34 cellular contexts compared by ENCODE assay signal in genomic region chr2:177015526-177015925, GRCh38.
"Had no signal": no experiment of that assay in that cellular context is flagged by ENCODE, and none has a peak within 500 bp of the region (broad histone marks: within the 10 kb centered on the region; RNA-seq: fewer than 3 reads in every experiment).

No MANE protein-coding gene starts in this region.

- H3K27ac ChIP-seq: cardiac muscle cell, KMS-11, SJCRH30, SK-N-MC, VCaP had no signal

- H3K27me3 ChIP-seq: cardiac muscle cell had no signal

- H3K27ac Mint-ChIP-seq: activated B cell treated with CpG ODN at 0.5 μM for 24 hours; activated CD4-positive, alpha-beta memory T cell treated with anti-CD3 and anti-CD28 coated beads for 36 hours; activated naive CD4-positive, alpha-beta T cell treated with anti-CD3 and anti-CD28 coated beads, Interleukin-2, amount 10 ng/mL, durations not matched to agents 7 days and 5 days; activated naive CD8-positive, alpha-beta T cell; activated naive CD8-positive, alpha-beta T cell treated with anti-CD3 and anti-CD28 coated beads, Interleukin-2, amount 50 U/mL, for 24 hours; activated T-helper 1 cell treated with anti-CD3 and anti-CD28 coated beads, Interleukin-12 subunit alpha, Interleukin-12 subunit beta, Interleukin-2, Interleukin-4 antibody, amounts not matched to agents 30 ng/mL and 10 ng/mL and 1 ng/mL, durations not matched to agents 14 hours and 24 hours and 36 hours; T-cell had no signal

- H3K4me3 ChIP-seq: cardiac muscle cell, SJCRH30, SK-N-MC had no signal

- H3K27me3 Mint-ChIP-seq: activated naive CD8-positive, alpha-beta T cell; activated naive CD8-positive, alpha-beta T cell treated with anti-CD3 and anti-CD28 coated beads, Interleukin-2, amount 50 U/mL, for 24 hours had no signal

- H3K9me3 ChIP-seq: SJCRH30 had no signal

- H3K9me3 Mint-ChIP-seq: activated B cell treated with CpG ODN at 0.5 μM for 24 hours; activated CD4-positive, alpha-beta memory T cell treated with anti-CD3 and anti-CD28 coated beads for 36 hours; activated naive CD4-positive, alpha-beta T cell treated with anti-CD3 and anti-CD28 coated beads, Interleukin-2, amount 10 ng/mL, durations not matched to agents 7 days and 5 days; activated naive CD8-positive, alpha-beta T cell treated with anti-CD3 and anti-CD28 coated beads, Interleukin-2, amount 50 U/mL, for 24 hours; activated T-cell treated with anti-CD3 and anti-CD28 coated beads, Interleukin-2, amount 50 U/mL, for 4 hours; activated T-helper 1 cell treated with anti-CD3 and anti-CD28 coated beads, Interleukin-12 subunit alpha, Interleukin-12 subunit beta, Interleukin-2, Interleukin-4 antibody, amounts not matched to agents 30 ng/mL and 10 ng/mL and 1 ng/mL, durations not matched to agents 14 hours and 24 hours and 36 hours; central memory CD8-positive, alpha-beta T cell; T-cell had no signal

- H3K4me2 ChIP-seq: KMS-11 had no signal

- DNase-seq: activated B cell treated with CpG ODN at 0.5 μM for 24 hours; activated CD4-positive, alpha-beta memory T cell treated with anti-CD3 and anti-CD28 coated beads for 36 hours; activated CD4-positive, alpha-beta T cell treated with anti-CD3 and anti-CD28 coated beads for 4 hours; activated CD4-positive, alpha-beta T cell treated with anti-CD3 and anti-CD28 coated beads, Interleukin-2, amount 50 U/mL, for 1 hour; activated CD4-positive, CD25-positive, alpha-beta regulatory T cell treated with anti-CD3 and anti-CD28 coated beads, Interleukin-2, amount 50 U/mL, for 72 hours; activated CD8-positive, alpha-beta memory T cell treated with anti-CD3 and anti-CD28 coated beads, Interleukin-2, amount 50 U/mL, for 4 hours; activated effector memory CD4-positive, alpha-beta T cell treated with Interleukin-2 at 50 U/mL for 16 hours; activated naive CD4-positive, alpha-beta T cell treated with anti-CD3 and anti-CD28 coated beads, Interleukin-2, amount 10 ng/mL, durations not matched to agents 7 days and 5 days; activated naive CD8-positive, alpha-beta T cell treated with anti-CD3 and anti-CD28 coated beads, Interleukin-2, amount 50 U/mL, for 24 hours; activated T-cell treated with anti-CD3 and anti-CD28 coated beads for 4 hours; activated T-cell treated with anti-CD3 and anti-CD28 coated beads, Interleukin-2, amount 50 U/mL, for 4 hours; aorta; NCI-H1092 treated with DMSO at 0.1 percent for 48 hours; NCI-H1417; NCI-H146; NCI-H187; NCI-H2029 treated with DMSO at 0.1 percent for 48 hours; NCI-H2107; NCI-H226; NCI-H446 treated with DMSO at 0.1 percent for 48 hours; NCI-H524; SHP77; SJCRH30; T-cell; T-helper 2 cell; T-helper 9 cell had no signal

- ATAC-seq: activated naive CD8-positive, alpha-beta T cell treated with anti-CD3 and anti-CD28 coated beads, Interleukin-2, amount 50 U/mL, for 24 hours; activated T-cell treated with anti-CD3 and anti-CD28 coated beads, Interleukin-2, amount 50 U/mL, for 4 hours; Panc1; T-cell had no signal

- H3K4me1 ChIP-seq: SJCRH30 had no signal

- H3K4me3 Mint-ChIP-seq: activated B cell treated with CpG ODN at 0.5 μM for 24 hours; activated CD4-positive, alpha-beta memory T cell treated with anti-CD3 and anti-CD28 coated beads for 36 hours; activated naive CD4-positive, alpha-beta T cell treated with anti-CD3 and anti-CD28 coated beads, Interleukin-2, amount 10 ng/mL, durations not matched to agents 7 days and 5 days; activated naive CD8-positive, alpha-beta T cell; activated naive CD8-positive, alpha-beta T cell treated with anti-CD3 and anti-CD28 coated beads, Interleukin-2, amount 50 U/mL, for 24 hours; activated T-cell treated with anti-CD3 and anti-CD28 coated beads, Interleukin-2, amount 50 U/mL, for 4 hours; activated T-helper 1 cell treated with anti-CD3 and anti-CD28 coated beads, Interleukin-12 subunit alpha, Interleukin-12 subunit beta, Interleukin-2, Interleukin-4 antibody, amounts not matched to agents 30 ng/mL and 10 ng/mL and 1 ng/mL, durations not matched to agents 14 hours and 24 hours and 36 hours; central memory CD8-positive, alpha-beta T cell; T-cell had no signal

- H3K4me1 Mint-ChIP-seq: activated B cell treated with CpG ODN at 0.5 μM for 24 hours; activated naive CD4-positive, alpha-beta T cell treated with anti-CD3 and anti-CD28 coated beads, Interleukin-2, amount 10 ng/mL, durations not matched to agents 7 days and 5 days; activated naive CD8-positive, alpha-beta T cell treated with anti-CD3 and anti-CD28 coated beads, Interleukin-2, amount 50 U/mL, for 24 hours; T-cell had no signal

- H3K36me3 Mint-ChIP-seq: activated CD4-positive, alpha-beta memory T cell treated with anti-CD3 and anti-CD28 coated beads for 36 hours; activated naive CD4-positive, alpha-beta T cell treated with anti-CD3 and anti-CD28 coated beads, Interleukin-2, amount 10 ng/mL, durations not matched to agents 7 days and 5 days; T-cell had no signal

- H3K9ac ChIP-seq: KMS-11 had no signal

- H3K36me3 ChIP-seq: cardiac muscle cell, SJCRH30 had no signal
